16 cellular contexts compared by ENCODE assay signal in the genomic region with DNA sequence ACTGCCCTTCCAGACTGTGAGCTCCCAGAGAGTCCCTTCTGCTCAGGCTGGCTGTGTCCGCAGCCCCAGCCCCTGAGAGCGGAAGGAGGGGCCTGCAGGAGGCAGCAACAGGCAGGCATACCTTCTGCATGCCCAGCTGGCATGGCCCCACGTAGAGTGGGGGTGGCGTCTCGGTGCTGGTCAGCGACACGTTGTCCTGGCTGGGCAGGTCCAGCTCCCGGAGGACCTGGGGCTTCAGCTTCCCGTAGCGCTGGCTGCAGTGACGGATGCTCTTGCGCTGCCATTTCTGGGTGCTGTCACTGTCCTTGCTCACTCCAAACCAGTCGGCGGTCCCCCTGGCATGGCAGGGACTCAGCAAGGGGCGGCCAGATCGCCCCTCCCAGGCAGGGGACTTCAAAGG. TPM values are rescaled to one million over a fixed set of nuclear protein-coding genes. Genes with fewer than 3 reads are reported as not detected.
DNase-seq lines count a peak whose midpoint lies in the region; ATAC-seq, FAIRE-seq and TF ChIP-seq lines count a peak whose summit lies in the region.
"Had no signal": no experiment of that assay in that cellular context is flagged by ENCODE, and none has a peak within 500 bp of the region (broad histone marks: within the 10 kb centered on the region; RNA-seq: fewer than 3 reads in every experiment).

No MANE protein-coding gene starts in this region.

- TF ChIP-seq CTCF in left ventricle myocardium inferior (IDR thresholded peaks at IDR 0.05; ENCODE audit: borderline replicate concordance): no peak
- no peak for TF ChIP-seq CTCF in chondrocyte (IDR thresholded peaks at IDR 0.05)
- TF ChIP-seq CTCF in gastrocnemius medialis (IDR thresholded peaks at IDR 0.05 in 4 of 5, conservative IDR thresholded peaks at IDR 0.05 in 1 of 5): no peak
- TF ChIP-seq CTCF in D721Med (IDR thresholded peaks at IDR 0.05; ENCODE audit: insufficient read depth, missing control alignments): no peak

- H3K9ac ChIP-seq in BLaER1 treated with 17β-estradiol and CSF1 and Interleukin-3, amounts not matched to agents 10 nM and 100 nM: peak overlapping the region in 7 of 11 experiments; percentile 4 to 53 (median 28); a peak in 6 of 22 replicates

- no peak overlapping the region for H3K4me3 Mint-ChIP-seq in chondrocyte (ENCODE audit: unreplicated experiment)
- H3K4me3 Mint-ChIP-seq in natural killer cell treated with Interleukin-12 subunit alpha and Interleukin-12 subunit beta and Interleukin-15 and Interleukin-18, amount 100 ng/mL, for 72 hours: no peak overlapping the region
- H3K4me3 Mint-ChIP-seq: CD4-positive, alpha-beta memory T cell; HFFc6 had no signal

- intact Hi-C loops in Right ventricle myocardium inferior (cut with DNase I): no loop called here
- intact Hi-C loops in left ventricle myocardium inferior (cut with micrococcal nuclease): no loop called here
- intact Hi-C loops in gastrocnemius medialis (cut with DNase I; ENCODE audit: low total_unique reads): no loop called here

- peaks cover 64% of the 10 kb centered on the region for H3K36me3 ChIP-seq in left ventricle myocardium inferior
- H3K36me3 ChIP-seq in BLaER1 treated with 17β-estradiol and CSF1 and Interleukin-3, amounts not matched to agents 10 nM and 100 nM: peaks cover 5 to 58% (median 16%) of the 10 kb centered on the region in 11 experiments
- peaks cover 0 to 55% of the 10 kb centered on the region in 2 donors for H3K36me3 ChIP-seq in gastrocnemius medialis

- H3K9me3 ChIP-seq in left ventricle myocardium inferior (replicated peaks) (no peaks in the 10 kb centered on the region), gastrocnemius medialis (no peaks in the 10 kb centered on the region)
- H3K9me3 ChIP-seq in BLaER1 treated with 17β-estradiol and CSF1 and Interleukin-3, amounts not matched to agents 10 nM and 100 nM (replicated peaks in 1 of 11): no peaks in the 10 kb centered on the region

- no peak for TF ChIP-seq POLR2A in gastrocnemius medialis (IDR thresholded peaks at IDR 0.05)

- in situ Hi-C loops in gastrocnemius medialis (cut with MboI; ENCODE audit: low sequenced_read_pairs in 4 of 4): no loop called here

- no peak overlapping the region for H3K27ac Mint-ChIP-seq in chondrocyte (ENCODE audit: unreplicated experiment)
- no peak overlapping the region for H3K27ac Mint-ChIP-seq in natural killer cell treated with Interleukin-12 subunit alpha and Interleukin-12 subunit beta and Interleukin-15 and Interleukin-18, amount 100 ng/mL, for 72 hours

- no peaks in the 10 kb centered on the region for H3K9me3 Mint-ChIP-seq in chondrocyte (ENCODE audit: low read depth)
- H3K9me3 Mint-ChIP-seq in natural killer cell treated with Interleukin-12 subunit alpha and Interleukin-12 subunit beta and Interleukin-15 and Interleukin-18, amount 100 ng/mL, for 72 hours: no peaks in the 10 kb centered on the region
- H3K9me3 Mint-ChIP-seq: CD4-positive, alpha-beta memory T cell; HFFc6 had no signal

- H3K4me1 Mint-ChIP-seq in chondrocyte (ENCODE audit: low read depth): peaks cover 20% of the 10 kb centered on the region
- H3K4me1 Mint-ChIP-seq in natural killer cell treated with Interleukin-12 subunit alpha and Interleukin-12 subunit beta and Interleukin-15 and Interleukin-18, amount 100 ng/mL, for 72 hours (ENCODE audit: low read depth in 2 of 2): peaks cover 0 to 3% of the 10 kb centered on the region in 2 donors

- H3K4me1 ChIP-seq in left ventricle myocardium inferior (peaks cover 39% of the 10 kb centered on the region), gastrocnemius medialis (peaks cover 19 to 26% of the 10 kb centered on the region in 2 donors)
- H3K4me1 ChIP-seq in BLaER1 treated with 17β-estradiol and CSF1 and Interleukin-3, amounts not matched to agents 10 nM and 100 nM: peaks cover 9 to 34% (median 25%) of the 10 kb centered on the region in 10 experiments; a peak in 19 of 20 replicates

- H3K27ac ChIP-seq in left ventricle myocardium inferior (replicated peaks) (no peak overlapping the region), gastrocnemius medialis (peak overlapping the region; percentile 14 to 73 (median 50))
- H3K27ac ChIP-seq in BLaER1 treated with 17β-estradiol and CSF1 and Interleukin-3, amounts not matched to agents 10 nM and 100 nM: no peak overlapping the region
- H3K27ac ChIP-seq: C4-2B had no signal

- peaks cover 19% of the 10 kb centered on the region for H3K36me3 Mint-ChIP-seq in chondrocyte (ENCODE audit: low read depth)
- H3K36me3 Mint-ChIP-seq in natural killer cell treated with Interleukin-12 subunit alpha and Interleukin-12 subunit beta and Interleukin-15 and Interleukin-18, amount 100 ng/mL, for 72 hours: no peaks in the 10 kb centered on the region
- H3K36me3 Mint-ChIP-seq: CD4-positive, alpha-beta memory T cell had no signal

- H4K20me1 ChIP-seq in BLaER1 treated with 17β-estradiol and CSF1 and Interleukin-3, amounts not matched to agents 10 nM and 100 nM: peaks cover 0 to 70% (median 9%) of the 10 kb centered on the region in 11 experiments; a peak in 8 of 22 replicates

- peak; percentile 47 for DNase-seq in Right ventricle myocardium inferior (ENCODE audit: missing footprints)
- DNase-seq in left ventricle myocardium inferior: no peak
- peak; percentile 84 for DNase-seq in chondrocyte (ENCODE audit: low spot score)
- no peak for DNase-seq in gastrocnemius medialis
- DNase-seq in natural killer cell treated with Interleukin-12 subunit alpha and Interleukin-12 subunit beta and Interleukin-15 and Interleukin-18, amount 100 ng/mL, for 72 hours (ENCODE audit: low spot score): no peak
- no peak for DNase-seq in D721Med (ENCODE audit: insufficient read length, low spot score)
- DNase-seq in NCI-H748 treated with DMSO at 0.1 percent for 48 hours (lab: John Stamatoyannopoulos, UW): no peak
- DNase-seq: 8988T, AML-193, HCEC 1CT, HFFc6 had no signal

- H3K27me3 ChIP-seq in left ventricle myocardium inferior (ENCODE audit: low read depth): no peaks in the 10 kb centered on the region
- H3K27me3 ChIP-seq in BLaER1 treated with 17β-estradiol and CSF1 and Interleukin-3, amounts not matched to agents 10 nM and 100 nM: no peaks in the 10 kb centered on the region
- no peaks in the 10 kb centered on the region for H3K27me3 ChIP-seq in gastrocnemius medialis

- FAIRE-seq in D721Med (lab: Jason Lieb, UNC): no peak
- FAIRE-seq: GM12878, GM18507 had no signal

- H3K27me3 Mint-ChIP-seq in chondrocyte (ENCODE audit: low read depth): no peaks in the 10 kb centered on the region
- peaks cover 0 to 3% of the 10 kb centered on the region in 2 donors for H3K27me3 Mint-ChIP-seq in natural killer cell treated with Interleukin-12 subunit alpha and Interleukin-12 subunit beta and Interleukin-15 and Interleukin-18, amount 100 ng/mL, for 72 hours

- ATAC-seq in Right ventricle myocardium inferior (no peak), gastrocnemius medialis (no peak)
- no peak for ATAC-seq in natural killer cell treated with Interleukin-12 subunit alpha and Interleukin-12 subunit beta and Interleukin-15 and Interleukin-18, amount 100 ng/mL, for 72 hours
- ATAC-seq: GM12878 had no signal

- peak overlapping the region in 5 of 11 experiments; percentile 13 to 45 (median 43); a peak in 7 of 22 replicates for H3K4me2 ChIP-seq in BLaER1 treated with 17β-estradiol and CSF1 and Interleukin-3, amounts not matched to agents 10 nM and 100 nM

- H3K4me3 ChIP-seq in left ventricle myocardium inferior (no peak overlapping the region), gastrocnemius medialis (no peak overlapping the region)
- no peak overlapping the region for H3K4me3 ChIP-seq in BLaER1 treated with 17β-estradiol and CSF1 and Interleukin-3, amounts not matched to agents 10 nM and 100 nM
- H3K4me3 ChIP-seq: GM12878 had no signal

RNA-seq across cellular contexts. Expression of gene RHBDF1, which starts 9.0 kb away (rescaled TPM):
- 24.5 TPM for total RNA-seq in Right ventricle myocardium inferior
- total RNA-seq in left ventricle myocardium inferior: 24.4 TPM
- 52.4 to 55.5 TPM (median 52.7 TPM) in 3 replicates for total RNA-seq in chondrocyte
- 10 to 100 TPM in 1 of 4 donors, 1 to 10 TPM in 3; 5.6 to 22.6 (median 9.1) TPM for total RNA-seq in gastrocnemius medialis
- 1 to 10 TPM in 1 of 2 donors, under 1 TPM in 1; 0.84 to 2.5 TPM for total RNA-seq in natural killer cell treated with Interleukin-12 subunit alpha and Interleukin-12 subunit beta and Interleukin-15 and Interleukin-18, amount 100 ng/mL, for 72 hours
- total RNA-seq: CD4-positive, alpha-beta memory T cell had no signal

RNA-seq across cellular contexts. Expression of gene SNRNP25, which starts 9.8 kb away (rescaled TPM):
- total RNA-seq in Right ventricle myocardium inferior: 80.7 TPM
- 71.2 TPM for total RNA-seq in left ventricle myocardium inferior
- 27.7 to 40.5 TPM (median 28.0 TPM) in 3 replicates for total RNA-seq in chondrocyte
- total RNA-seq in gastrocnemius medialis: 10 to 100 TPM; 42.8 to 77.6 (median 69.7) TPM
- 10 to 100 TPM; 35.6 to 39.8 TPM for total RNA-seq in natural killer cell treated with Interleukin-12 subunit alpha and Interleukin-12 subunit beta and Interleukin-15 and Interleukin-18, amount 100 ng/mL, for 72 hours

RNA-seq across cellular contexts. Expression of gene POLR3K, which starts 10.1 kb away (rescaled TPM):
- total RNA-seq in Right ventricle myocardium inferior (11.3 TPM), left ventricle myocardium inferior (11.7 TPM), chondrocyte (7.3 to 11.3 TPM (median 7.5 TPM) in 3 replicates), gastrocnemius medialis (1 to 10 TPM; 2.2 to 3.7 (median 2.9) TPM)
- 10 to 100 TPM; 39.8 to 84.7 TPM for total RNA-seq in natural killer cell treated with Interleukin-12 subunit alpha and Interleukin-12 subunit beta and Interleukin-15 and Interleukin-18, amount 100 ng/mL, for 72 hours

RNA-seq across cellular contexts. Expression of gene MPG, which starts 14.6 kb away (rescaled TPM):
- total RNA-seq in Right ventricle myocardium inferior (37.2 TPM), left ventricle myocardium inferior (44.5 TPM), chondrocyte (52.6 to 65.4 TPM (median 61.1 TPM) in 3 replicates), gastrocnemius medialis (100 to 1,000 TPM in 1 of 4 donors, 10 to 100 TPM in 3; 75.0 to 124 (median 83.0) TPM)
- total RNA-seq in natural killer cell treated with Interleukin-12 subunit alpha and Interleukin-12 subunit beta and Interleukin-15 and Interleukin-18, amount 100 ng/mL, for 72 hours: 10 to 100 TPM; 39.9 to 43.8 TPM

Comparison
In these comparisons a context has a peak if more than half of its experiments do, and no peak if none do; other contexts are left out.
1. DNase-seq: peak in Right ventricle myocardium inferior (single experiment) and chondrocyte (single experiment); none in left ventricle myocardium inferior (single experiment), gastrocnemius medialis (0 of 2), natural killer cell treated with Interleukin-12 subunit alpha and Interleukin-12 subunit beta and Interleukin-15 and Interleukin-18, amount 100 ng/mL, for 72 hours (single experiment), D721Med (single experiment) and NCI-H748 treated with DMSO at 0.1 percent for 48 hours (single experiment).
2. H3K27ac ChIP-seq: peak in gastrocnemius medialis (4 of 4); none in left ventricle myocardium inferior (single experiment) and BLaER1 treated with 17β-estradiol and CSF1 and Interleukin-3, amounts not matched to agents 10 nM and 100 nM (0 of 11).